ENCODE assay signal across 8 cellular contexts in genomic region chr4:70992354-70992753, GRCh38. TPM values are rescaled to one million over a fixed set of nuclear protein-coding genes. Genes with fewer than 3 reads are reported as not detected.
DNase-seq lines count a peak whose midpoint lies in the region; ATAC-seq, FAIRE-seq and TF ChIP-seq lines count a peak whose summit lies in the region.

No MANE protein-coding gene starts in this region.

- H3K4me1 ChIP-seq in Loucy (ENCODE audit: insufficient read depth, low read length, poor library complexity, severe bottlenecking) (peaks cover 43% of the 10 kb centered on the region), GM12878 (ENCODE audit: control insufficient read depth, insufficient read depth, low read length) (0 out of 2 replicates have a peak, but pooled peaks cover 2% of the 10 kb centered on the region)

- H2AFZ ChIP-seq in Loucy (ENCODE audit: low read length) = no peak overlapping the region
- H2AFZ ChIP-seq in GM12878 (ENCODE audit: control insufficient read depth, low read depth, low read length) = no peak overlapping the region; the same call in 1 of the 2 replicates

- H3K9me3 Mint-ChIP-seq in naive thymus-derived CD8-positive, alpha-beta T cell = no peaks in the 10 kb centered on the region

- H3K27me3 ChIP-seq in Loucy (ENCODE audit: insufficient read depth, low read length, poor library complexity, severe bottlenecking) = peaks cover 9% of the 10 kb centered on the region
- H3K27me3 ChIP-seq in GM12878 (replicated peaks in 1 of 2; ENCODE audit: control insufficient read depth in 2 of 2, insufficient read depth in 2 of 2, low read length in 1 of 2) = no peaks in the 10 kb centered on the region

- H3K9me2 ChIP-seq in Loucy (replicated peaks; ENCODE audit: low read depth, low read length) = no peaks in the 10 kb centered on the region

- no TSS peak for BruUV-seq in GM12878 (replicated peaks; lab: Mats Ljungman, UMichigan)

- no peaks in the 10 kb centered on the region for H3K27me3 Mint-ChIP-seq in naive thymus-derived CD8-positive, alpha-beta T cell

- no peaks in the 10 kb centered on the region for H3K36me3 Mint-ChIP-seq in naive thymus-derived CD8-positive, alpha-beta T cell

- no peak for TF ChIP-seq POLR2A in GM12878 (IDR thresholded peaks at IDR 0.05; ENCODE audit: low read depth, low read length)

- H3K36me3 ChIP-seq in Loucy (ENCODE audit: insufficient read depth, low read length) (no peaks in the 10 kb centered on the region), GM12878 (ENCODE audit: control insufficient read depth in 2 of 2, insufficient read depth in 2 of 2, low read length in 1 of 2) (no peaks in the 10 kb centered on the region)

- TF ChIP-seq EP300 in GM12878 (IDR thresholded peaks at IDR 0.05; ENCODE audit: borderline replicate concordance in 1 of 2, control insufficient read depth in 1 of 2, low read depth in 2 of 2, low read length in 2 of 2) = no peak

- intact Hi-C loops in GM12878 (cut with micrococcal nuclease; ENCODE audit: unreplicated experiment) = loop anchor here (5.0 to 10.0 kb wide), 3 partner anchors 155 to 308 kb away; partner anchors contain the start of genes GRSF1 and UTP3
- intact Hi-C loops in sciatic nerve (cut with DNase I) = no loop called here

- H3K9me3 ChIP-seq in Loucy (ENCODE audit: insufficient read depth, low read depth, low read length) (no peaks in the 10 kb centered on the region), GM12878 (replicated peaks; ENCODE audit: control insufficient read depth, insufficient read depth, low read length) (no peaks in the 10 kb centered on the region)

- peaks cover 18 to 42% (median 38%) of the 10 kb centered on the region in 4 donors for H3K4me1 Mint-ChIP-seq in naive thymus-derived CD8-positive, alpha-beta T cell

- TF ChIP-seq RAD21 in GM12878 (IDR thresholded peaks at IDR 0.05; ENCODE audit: insufficient read depth, low read depth, low read length) = no peak

- H3K27ac ChIP-seq in GM12878 (ENCODE audit: control insufficient read depth, insufficient read depth) = peak overlapping the region; percentile 82; the same call in 1 of the 2 replicates

- TF ChIP-seq CTCF in Loucy (conservative IDR thresholded peaks at IDR 0.05; ENCODE audit: low read length) = no peak
- TF ChIP-seq CTCF in GM12878 (IDR thresholded peaks at IDR 0.05 in 2 of 3, conservative IDR thresholded peaks at IDR 0.05 in 1 of 3; ENCODE audit: control insufficient read depth in 2 of 3, extremely low read depth in 1 of 3, insufficient read depth in 1 of 3, low read depth in 3 of 3, low read length in 3 of 3) = no peak

- H3K4me2 ChIP-seq in Loucy (ENCODE audit: low read depth, low read length, poor library complexity, severe bottlenecking) (peak overlapping the region; percentile 81), GM12878 (ENCODE audit: control insufficient read depth, insufficient read depth) (peak overlapping the region; percentile 99)

- ATAC-seq in GM12878 = no peak
- no peak for ATAC-seq in naive thymus-derived CD8-positive, alpha-beta T cell
- no peak for ATAC-seq in sciatic nerve
- ATAC-seq in HG03521 (IDR thresholded peaks at IDR 0.05; ENCODE audit: unreplicated experiment) = no peak

- RAD21 ChIA-PET in GM12878 (lab: Charles Lee; ENCODE audit: unreplicated experiment) = interaction anchor here (1.1 to 6.3 kb wide), 3 partner anchors 14 to 270 kb away, joined by 4 to 127 read pairs (median 8); partner anchors contain the start of gene MOB1B

- H3K4me3 Mint-ChIP-seq in naive thymus-derived CD8-positive, alpha-beta T cell = peak overlapping the region in 9 of 10 donors; percentile 37 to 97 (median 92)

- in situ Hi-C loops in GM12878 (cut with MboI) = loop anchor here (5.0 kb wide), 1 partner anchor 150 kb away; no protein-coding TSS in a partner anchor

- H3K9ac ChIP-seq in Loucy (ENCODE audit: low read depth, low read length, poor library complexity, severe bottlenecking) = peak overlapping the region; percentile 97
- peak overlapping the region; percentile 86 for H3K9ac ChIP-seq in GM12878 (ENCODE audit: control insufficient read depth, insufficient read depth, low read length)

- H3K79me2 ChIP-seq in Loucy (ENCODE audit: insufficient read depth, low read length) = peaks cover 39% of the 10 kb centered on the region
- peaks cover 49% of the 10 kb centered on the region for H3K79me2 ChIP-seq in GM12878 (ENCODE audit: control insufficient read depth, insufficient read depth, low read length)

- peak overlapping the region; percentile 10 to 99 (median 92) for H3K27ac Mint-ChIP-seq in naive thymus-derived CD8-positive, alpha-beta T cell

- H4K20me1 ChIP-seq in Loucy (ENCODE audit: insufficient read depth, low read length, poor library complexity, severe bottlenecking) (peaks cover 26% of the 10 kb centered on the region), GM12878 (ENCODE audit: control insufficient read depth, insufficient read depth) (no peaks in the 10 kb centered on the region)

- DNase-seq in COR-L47 (lab: John Stamatoyannopoulos, UW) (peak; percentile 38), GM12878 (ENCODE audit: low read depth, low spot score) (no peak), D341Med (ENCODE audit: low spot score) (no peak), sciatic nerve (ENCODE audit: low spot score) (no peak), frontal cortex (ENCODE audit: low spot score in 2 of 2) (no peak)
- DNase-seq in naive thymus-derived CD8-positive, alpha-beta T cell = no peak

- 89% methylated on average over 5 of the region's 5 CpGs for WGBS in GM12878 (ENCODE audit: insufficient coverage, insufficient replicate concordance, low lambda C conversion rate, missing lambda C conversion rate)

- POLR2A ChIA-PET in GM12878 (lab: Charles Lee) = interaction anchor here (2.4 to 3.6 kb wide), 2 partner anchors 16 to 49 kb away, joined by 9 to 38 read pairs; no protein-coding TSS in a partner anchor
- POLR2A ChIA-PET in naive thymus-derived CD8-positive, alpha-beta T cell (lab: Charles Lee) = interaction anchor here (1.7 to 7.6 kb wide), 2 partner anchors 15 to 21 kb away, joined by 7 to 84 read pairs; no protein-coding TSS in a partner anchor

- no peaks in the 10 kb centered on the region for H3F3A ChIP-seq in Loucy (ENCODE audit: low read depth)

- SMC1A ChIA-PET in GM12878 (lab: Charles Lee; ENCODE audit: uncharacterized antibody, unreplicated experiment) = interaction anchor here (0.7 to 10.9 kb wide), 6 partner anchors 15 to 287 kb away, joined by 3 to 169 read pairs (median 8); partner anchors contain the start of gene MOB1B

- FAIRE-seq in GM12878 (lab: Jason Lieb, UNC) = no peak
- no peak for FAIRE-seq in frontal cortex (lab: Jason Lieb, UNC)

- CTCF ChIA-PET in GM12878 (lab: Yijun Ruan, JAX) = interaction anchor here (1.2 to 6.5 kb wide), 3 partner anchors 16 to 258 kb away, joined by 3 to 147 read pairs (median 4); no protein-coding TSS in a partner anchor

- peak overlapping the region; percentile 89 for H3K4me3 ChIP-seq in Loucy (ENCODE audit: low read length, poor library complexity, severe bottlenecking)
- H3K4me3 ChIP-seq in GM12878 = peak overlapping the region; percentile 82

TF ChIP-seq in GM12878, 131 proteins besides CTCF, POLR2A, EP300 and RAD21 (continues in another document):
- peak; percentile 68 for TF ChIP-seq PBX3 (IDR thresholded peaks at IDR 0.05; ENCODE audit: insufficient replicate concordance, low read depth, low read length)
- TF ChIP-seq TCF7 (IDR thresholded peaks at IDR 0.05; ENCODE audit: borderline replicate concordance) = no peak
- TF ChIP-seq CEBPB (IDR thresholded peaks at IDR 0.05; ENCODE audit: borderline replicate concordance in 1 of 2, low read depth in 2 of 2, low read length in 2 of 2) = no peak
- peak; percentile 84 for TF ChIP-seq PKNOX1 (IDR thresholded peaks at IDR 0.05)
- TF ChIP-seq SMC3 (IDR thresholded peaks at IDR 0.05; ENCODE audit: borderline replicate concordance, low read length) = no peak
- TF ChIP-seq CBFB (IDR thresholded peaks at IDR 0.05; ENCODE audit: low read depth) = no peak

RNA-seq across cellular contexts. Expression of gene DCK, which starts 1.1 kb away (rescaled TPM):
- total RNA-seq in GM12878 (2013; cell fraction: nucleolus; rRNA removed) = 11.4 and 13.2 TPM in 2 replicates
- total RNA-seq in GM12878 (2014; rRNA removed) (21.6 and 26.9 TPM in 2 replicates), GM12878 (2014; rRNA removed; fragmentation: Illumina TruSeq; extraction: Trizol) (25.0 and 25.7 TPM in 2 replicates), GM12878 (2021) (23.6 and 24.7 TPM in 2 replicates), sciatic nerve (12.6 TPM), frontal cortex (140 TPM)
- 3.9 TPM for polyA plus RNA-seq in GM12878 (2011; ENCODE audit: low read depth)
- polyA plus RNA-seq in GM12878 (2011; rRNA removed) (28.2 and 42.5 TPM in 2 replicates), GM12878 (2014; fragmentation: Illumina TruSeq; extraction: Trizol) (33.5 and 42.4 TPM in 2 replicates), GM12878 (2014; fragmentation: Nextera tagmentation; extraction: Ambion mirVana) (10 to 100 TPM; 20.0 to 26.7 TPM), GM12878 (2014; rRNA removed) (15.9 and 20.4 TPM in 2 replicates), GM12878 (2016; fragmentation: Nextera tagmentation; extraction: Ambion mirVana) (10 to 100 TPM; 67.4 to 69.4 TPM)
- 10.3 and 16.8 TPM in 2 replicates for polyA plus RNA-seq in GM12878 (2011; cell fraction: cytosol; rRNA removed)
- polyA plus RNA-seq in GM12878 (2011; cell fraction: nucleus; rRNA removed) = 8.5 and 12.0 TPM in 2 replicates
- polyA plus RNA-seq in GM12878 (2012) = 7.5 and 16.6 TPM in 2 replicates
- 6.1 and 9.8 TPM in 2 replicates for polyA minus RNA-seq in GM12878 (2011; rRNA and poly(A)+ RNA removed)
- 7.1 TPM in 2 replicates for polyA minus RNA-seq in GM12878 (2011; cell fraction: cytosol; rRNA and poly(A)+ RNA removed)
- 4.8 and 7.1 TPM in 2 replicates for polyA minus RNA-seq in GM12878 (2011; cell fraction: nucleus; rRNA and poly(A)+ RNA removed)
- total RNA-seq in naive thymus-derived CD8-positive, alpha-beta T cell = 10 to 100 TPM; 61.9 to 65.4 TPM
- polyA plus RNA-seq in naive thymus-derived CD8-positive, alpha-beta T cell = 100 to 1,000 TPM in 1 of 3 donors, 10 to 100 TPM in 2; 83.8 to 100 (median 93.1) TPM
